In the genomic region with DNA sequence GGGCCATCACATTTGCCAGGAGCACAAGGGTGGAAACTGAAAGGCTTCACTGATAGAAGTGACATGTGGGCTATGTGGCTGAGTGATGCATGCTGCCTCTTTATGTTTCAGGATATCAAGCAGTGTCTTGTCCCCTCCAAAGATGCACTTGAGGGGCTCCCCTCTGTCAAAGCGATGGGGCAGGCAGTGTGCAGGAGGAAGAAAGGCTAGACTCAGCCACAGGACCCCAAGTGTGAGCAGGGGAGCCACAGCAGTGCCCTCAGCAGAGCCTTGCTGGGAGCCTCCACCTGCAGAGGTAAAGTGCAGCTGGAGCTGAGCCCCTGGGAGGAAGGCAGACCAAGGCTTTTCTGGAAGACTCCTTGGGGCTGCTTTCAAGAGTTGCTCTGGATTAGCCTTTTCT, we compare ENCODE assay signal across 2 cellular contexts.
TF ChIP-seq lines count a peak whose summit lies in the region.

No MANE protein-coding gene starts in this region.

TF ChIP-seq in SK-N-SH, 30 proteins besides CTCF, POLR2A, EP300 and RAD21 (continued from another document):
- no peak for TF ChIP-seq MXI1 (IDR thresholded peaks at IDR 0.05; ENCODE audit: low read depth, low read length)
- TF ChIP-seq FOSL2 (IDR thresholded peaks at IDR 0.05; ENCODE audit: borderline replicate concordance, low read depth) = no peak
- no peak for TF ChIP-seq FOXJ3 (CRISPR knock-in tag; IDR thresholded peaks at IDR 0.05)
- TF ChIP-seq TAF1 (IDR thresholded peaks at IDR 0.05; ENCODE audit: borderline replicate concordance, low read depth, low read length) = no peak
- no peak for TF ChIP-seq JUND (IDR thresholded peaks at IDR 0.05)
- no peak for TF ChIP-seq NFIC (IDR thresholded peaks at IDR 0.05; ENCODE audit: borderline replicate concordance)
- TF ChIP-seq NRF1 (IDR thresholded peaks at IDR 0.05; ENCODE audit: low read depth, low read length) = no peak
- TF ChIP-seq, protein P1, sequence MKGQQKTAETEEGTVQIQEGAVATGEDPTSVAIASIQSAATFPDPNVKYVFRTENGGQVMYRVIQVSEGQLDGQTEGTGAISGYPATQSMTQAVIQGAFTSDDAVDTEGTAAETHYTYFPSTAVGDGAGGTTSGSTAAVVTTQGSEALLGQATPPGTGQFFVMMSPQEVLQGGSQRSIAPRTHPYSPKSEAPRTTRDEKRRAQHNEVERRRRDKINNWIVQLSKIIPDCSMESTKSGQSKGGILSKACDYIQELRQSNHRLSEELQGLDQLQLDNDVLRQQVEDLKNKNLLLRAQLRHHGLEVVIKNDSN (IDR thresholded peaks at IDR 0.05; ENCODE audit: borderline replicate concordance, low read depth) = no peak
- no peak for TF ChIP-seq CHD2 (IDR thresholded peaks at IDR 0.05; ENCODE audit: low read length, partially characterized antibody)
- TF ChIP-seq TCF12 (IDR thresholded peaks at IDR 0.05) = no peak

TF ChIP-seq in SK-N-SH treated with all-trans-retinoic acid at 6 μM for 48 hours, 23 proteins besides CTCF, POLR2A, EP300 and RAD21 (continued from another document):
- TF ChIP-seq PPARA (CRISPR knock-in tag; IDR thresholded peaks at IDR 0.05; ENCODE audit: borderline replicate concordance) = no peak
- TF ChIP-seq, protein P2, sequence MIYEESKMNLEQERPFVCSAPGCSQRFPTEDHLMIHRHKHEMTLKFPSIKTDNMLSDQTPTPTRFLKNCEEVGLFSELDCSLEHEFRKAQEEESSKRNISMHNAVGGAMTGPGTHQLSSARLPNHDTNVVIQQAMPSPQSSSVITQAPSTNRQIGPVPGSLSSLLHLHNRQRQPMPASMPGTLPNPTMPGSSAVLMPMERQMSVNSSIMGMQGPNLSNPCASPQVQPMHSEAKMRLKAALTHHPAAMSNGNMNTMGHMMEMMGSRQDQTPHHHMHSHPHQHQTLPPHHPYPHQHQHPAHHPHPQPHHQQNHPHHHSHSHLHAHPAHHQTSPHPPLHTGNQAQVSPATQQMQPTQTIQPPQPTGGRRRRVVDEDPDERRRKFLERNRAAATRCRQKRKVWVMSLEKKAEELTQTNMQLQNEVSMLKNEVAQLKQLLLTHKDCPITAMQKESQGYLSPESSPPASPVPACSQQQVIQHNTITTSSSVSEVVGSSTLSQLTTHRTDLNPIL (CRISPR knock-in tag; IDR thresholded peaks at IDR 0.05; ENCODE audit: low read depth) = no peak
- no peak for TF ChIP-seq ZFP30 (CRISPR knock-in tag; IDR thresholded peaks at IDR 0.05)
- TF ChIP-seq ZNF70 (CRISPR knock-in tag; IDR thresholded peaks at IDR 0.05) = no peak
- TF ChIP-seq ISL1 (CRISPR knock-in tag; IDR thresholded peaks at IDR 0.05) = no peak
- TF ChIP-seq TOX (CRISPR knock-in tag; IDR thresholded peaks at IDR 0.05; ENCODE audit: borderline replicate concordance) = no peak
- no peak for TF ChIP-seq OSR1 (CRISPR knock-in tag; IDR thresholded peaks at IDR 0.05)
- TF ChIP-seq RARB (CRISPR knock-in tag; IDR thresholded peaks at IDR 0.05) = no peak
- no peak for TF ChIP-seq GLIS3 (CRISPR knock-in tag; IDR thresholded peaks at IDR 0.05)
